In genomic region chr5:145340099-145340498, GRCh38 we compare ENCODE assay signal across 21 cellular contexts.
DNase-seq lines count a peak whose midpoint lies in the region; ATAC-seq, FAIRE-seq and TF ChIP-seq lines count a peak whose summit lies in the region.
"Had no signal": no experiment of that assay in that cellular context is flagged by ENCODE, and none has a peak within 500 bp of the region (broad histone marks: within the 10 kb centered on the region; RNA-seq: fewer than 3 reads in every experiment).

No MANE protein-coding gene starts in this region.

- H3K4ac ChIP-seq in IMR-90 (ENCODE audit: low read depth, low read length) (no peak overlapping the region), neuronal stem cell (ENCODE audit: low read length) (no peak overlapping the region)

- ATAC-seq in IMR-90 (ENCODE audit: low read depth) = no peak
- no peak for ATAC-seq in HG03469 (IDR thresholded peaks at IDR 0.05; ENCODE audit: unreplicated experiment)
- ATAC-seq in GM18502 (IDR thresholded peaks at IDR 0.05; ENCODE audit: poor library complexity, unreplicated experiment) = no peak
- ATAC-seq: GM12878 had no signal

- no peak for TF ChIP-seq CTCF in IMR-90 (conservative IDR thresholded peaks at IDR 0.05; ENCODE audit: low read depth, low read length)
- TF ChIP-seq CTCF in bronchial epithelial cell (IDR thresholded peaks at IDR 0.05; ENCODE audit: insufficient read depth, low read length, severe bottlenecking) = no peak

- H2BK5ac ChIP-seq in IMR-90 (ENCODE audit: low read depth, low read length, poor library complexity, severe bottlenecking) (no peak overlapping the region), neuronal stem cell (ENCODE audit: low read length) (no peak overlapping the region)

- no peak overlapping the region for H3K23ac ChIP-seq in IMR-90 (ENCODE audit: low read depth, low read length)
- peak overlapping the region; percentile 20 for H3K23ac ChIP-seq in neuronal stem cell (ENCODE audit: low read depth, low read length, poor library complexity)

- H2AK5ac ChIP-seq in IMR-90 (ENCODE audit: low read depth, low read length) (no peak overlapping the region), neuronal stem cell (ENCODE audit: low read depth, low read length) (no peak overlapping the region)

- H3K14ac ChIP-seq in IMR-90 (replicated peaks; ENCODE audit: low read depth, low read length) (no peak overlapping the region; the same call in 1 of the 2 replicates), neuronal stem cell (ENCODE audit: low read length) (peak overlapping the region; percentile 89)

- H3K36me3 ChIP-seq in IMR-90 (ENCODE audit: control insufficient read depth, insufficient read depth, low read length) (no peaks in the 10 kb centered on the region), bronchial epithelial cell (ENCODE audit: control insufficient read depth, insufficient read depth, low read length) (no peaks in the 10 kb centered on the region), neuronal stem cell (replicated peaks in 1 of 2; ENCODE audit: control insufficient read depth in 2 of 2, insufficient read depth in 2 of 2, low read length in 2 of 2) (no peaks in the 10 kb centered on the region)
- H3K36me3 ChIP-seq: BLaER1 treated with 17β-estradiol and CSF1 and Interleukin-3, amounts not matched to agents 10 nM and 100 nM; HAP-1 had no signal

- H2AK9ac ChIP-seq in IMR-90 (replicated peaks; ENCODE audit: low read depth, low read length, poor library complexity) = peak overlapping the region; percentile 5

- intact Hi-C loops in IMR-90 (cut with micrococcal nuclease) = loop anchor here (10.0 kb wide), 1 partner anchor 645 kb away; no protein-coding TSS in a partner anchor

- no peak overlapping the region for H3K4me3 ChIP-seq in IMR-90 (ENCODE audit: insufficient read depth, low read depth, low read length)
- no peak overlapping the region for H3K4me3 ChIP-seq in bronchial epithelial cell (ENCODE audit: low read depth, low read length)
- peak overlapping the region in 1 of 2 donors; percentile 5 for H3K4me3 ChIP-seq in neuronal stem cell (ENCODE audit: low read length in 2 of 2)
- H3K4me3 ChIP-seq: BLaER1 treated with 17β-estradiol and CSF1 and Interleukin-3, amounts not matched to agents 10 nM and 100 nM; GM12878; HAP-1 had no signal

- CTCF ChIA-PET in IMR-90 (lab: Yijun Ruan, JAX) = no interaction called here

- no peaks in the 10 kb centered on the region for H3K27me3 ChIP-seq in IMR-90 (ENCODE audit: control insufficient read depth, insufficient read depth, low read length)
- H3K27me3 ChIP-seq in bronchial epithelial cell (ENCODE audit: control insufficient read depth, insufficient read depth, low read length) = no peaks in the 10 kb centered on the region
- no peaks in the 10 kb centered on the region for H3K27me3 ChIP-seq in neuronal stem cell (ENCODE audit: control insufficient read depth in 3 of 3, insufficient read depth in 3 of 3, low read depth in 1 of 3, low read length in 3 of 3)
- H3K27me3 ChIP-seq: BLaER1 treated with 17β-estradiol and CSF1 and Interleukin-3, amounts not matched to agents 10 nM and 100 nM had no signal

- no peaks in the 10 kb centered on the region for H4K20me1 ChIP-seq in IMR-90 (ENCODE audit: insufficient read depth, low read length)
- H4K20me1 ChIP-seq: BLaER1 treated with 17β-estradiol and CSF1 and Interleukin-3, amounts not matched to agents 10 nM and 100 nM had no signal

- POLR2A ChIA-PET in IMR-90 (lab: Charles Lee; ENCODE audit: unreplicated experiment) = no interaction called here

- peak; percentile 23 for FAIRE-seq in bronchial epithelial cell (lab: Jason Lieb, UNC)
- FAIRE-seq: GM12878, GM19239, HTR-8/SVneo had no signal

- no peak overlapping the region for H3K56ac ChIP-seq in IMR-90 (ENCODE audit: extremely low read depth, insufficient read depth, low read length)

- no peak overlapping the region for H4K5ac ChIP-seq in IMR-90 (ENCODE audit: low read depth, low read length)

- H3K27ac ChIP-seq in IMR-90 (ENCODE audit: insufficient read depth, low read length) = no peak overlapping the region
- no peak overlapping the region for H3K27ac ChIP-seq in neuronal stem cell (replicated peaks; ENCODE audit: low read length)
- H3K27ac ChIP-seq: BLaER1 treated with 17β-estradiol and CSF1 and Interleukin-3, amounts not matched to agents 10 nM and 100 nM; HL-60 had no signal

- H3K79me1 ChIP-seq in IMR-90 (ENCODE audit: low read depth in 1 of 2, low read length in 2 of 2) (no peaks in the 10 kb centered on the region), neuronal stem cell (ENCODE audit: low read depth, low read length) (no peaks in the 10 kb centered on the region)

- H2BK120ac ChIP-seq in IMR-90 (ENCODE audit: low read depth, low read length) (no peak overlapping the region), neuronal stem cell (ENCODE audit: low read depth, low read length) (no peak overlapping the region)

- dilution Hi-C loops in IMR-90 (cut with HindIII; ENCODE audit: low sequenced_read_pairs, unreplicated experiment) = no loop called here

- H3K9ac ChIP-seq in IMR-90 (ENCODE audit: low read depth, low read length) = no peak overlapping the region
- H3K9ac ChIP-seq in neuronal stem cell (ENCODE audit: low read depth, low read length, poor library complexity) = no peak overlapping the region
- H3K9ac ChIP-seq: BLaER1 treated with 17β-estradiol and CSF1 and Interleukin-3, amounts not matched to agents 10 nM and 100 nM had no signal

- TF ChIP-seq RAD21 in IMR-90 (IDR thresholded peaks at IDR 0.05; ENCODE audit: low read length) = no peak

- H3K9me3 ChIP-seq in IMR-90 (ENCODE audit: control insufficient read depth, insufficient read depth, low read length) = peaks cover 2% of the 10 kb centered on the region; the same call in 1 of the 2 replicates
- peaks cover 5% of the 10 kb centered on the region in 2 donors for H3K9me3 ChIP-seq in neuronal stem cell (replicated peaks in 1 of 2; ENCODE audit: control insufficient read depth in 2 of 2, insufficient read depth in 1 of 2, low read depth in 1 of 2, low read length in 2 of 2)
- H3K9me3 ChIP-seq: HAP-1 had no signal

- no peak overlapping the region for H2BK12ac ChIP-seq in neuronal stem cell (ENCODE audit: low read length)

- no peaks in the 10 kb centered on the region for H3K9me1 ChIP-seq in IMR-90 (ENCODE audit: insufficient read depth, low read length)

- H4K8ac ChIP-seq in IMR-90 (ENCODE audit: low read depth in 2 of 2, low read length in 2 of 2) (no peak overlapping the region), neuronal stem cell (ENCODE audit: low read depth, low read length) (no peak overlapping the region)

- DNase-seq in IMR-90 = no peak
- no peak for DNase-seq in bronchial epithelial cell (ENCODE audit: low read depth)
- no peak for DNase-seq in neuronal stem cell (ENCODE audit: low spot score)
- DNase-seq in hippocampal formation (lab: John Stamatoyannopoulos, UW) = no peak
- no peak for DNase-seq in NCI-H446 treated with DMSO at 0.1 percent for 48 hours (lab: John Stamatoyannopoulos, UW)
- DNase-seq: 8988T; CD4-positive, CD25-positive, alpha-beta regulatory T cell; CD8-positive, alpha-beta memory T cell; COR-L47; DMS 273 treated with DMSO at 0.1 percent for 48 hours; DMS53; DND-41; EL had no signal

- H2BK15ac ChIP-seq in IMR-90 (ENCODE audit: low read depth, low read length) = no peak overlapping the region
- H2BK15ac ChIP-seq in neuronal stem cell (ENCODE audit: low read length) = no peak overlapping the region

- H2BK20ac ChIP-seq in IMR-90 (ENCODE audit: low read depth, low read length) = no peak overlapping the region

- in situ Hi-C loops in IMR-90 (cut with MboI; ENCODE audit: low sequenced_read_pairs) = loop anchor here (25.0 kb wide), 1 partner anchor 1128 kb away; no protein-coding TSS in a partner anchor

- TF ChIP-seq POLR2A in IMR-90 (IDR thresholded peaks at IDR 0.05; ENCODE audit: low read depth, low read length) = no peak

- no peak overlapping the region for H4K91ac ChIP-seq in IMR-90 (ENCODE audit: insufficient read depth, low read depth, low read length)
- H4K91ac ChIP-seq in neuronal stem cell (ENCODE audit: low read depth, low read length, poor library complexity) = no peak overlapping the region

- H2AFZ ChIP-seq in IMR-90 (replicated peaks; ENCODE audit: low read length, poor library complexity) (no peak overlapping the region), neuronal stem cell (ENCODE audit: low read length) (no peak overlapping the region)

- whole genome bisulfite sequencing in IMR-90 (ENCODE audit: extremely low coverage in 2 of 2, insufficient read length in 1 of 2), 2 experiments = 100% methylated on average over 2 of the region's 3 CpGs; no CpG with 5 or more reads in 1 of the 2 experiments
- WGBS in neuronal stem cell (ENCODE audit: extremely low coverage in 2 of 2, insufficient read length in 2 of 2, insufficient replicate concordance in 1 of 2), 2 donors = no CpG with 5 or more reads among the region's 3 CpGs

- H3K4me2 ChIP-seq in IMR-90 (ENCODE audit: low read depth, low read length) (no peak overlapping the region), neuronal stem cell (ENCODE audit: insufficient read depth, low read length, poor library complexity, severe bottlenecking) (no peak overlapping the region)
- H3K4me2 ChIP-seq: BLaER1 treated with 17β-estradiol and CSF1 and Interleukin-3, amounts not matched to agents 10 nM and 100 nM had no signal

- no TSS peak for BruUV-seq in IMR-90 (replicated peaks; lab: Mats Ljungman, UMichigan)

- H3K18ac ChIP-seq in IMR-90 (ENCODE audit: low read depth, low read length) (no peak overlapping the region), neuronal stem cell (ENCODE audit: low read length) (peak overlapping the region; percentile 53)

- H3K4me1 ChIP-seq in IMR-90 (ENCODE audit: control insufficient read depth, insufficient read depth, low read length) = peaks cover under 1% of the 10 kb centered on the region; the same call in 1 of the 2 replicates
- H3K4me1 ChIP-seq in neuronal stem cell (ENCODE audit: control insufficient read depth in 2 of 2, insufficient read depth in 1 of 2, low read depth in 1 of 2, low read length in 2 of 2) = no peaks in the 10 kb centered on the region
- H3K4me1 ChIP-seq: BLaER1 treated with 17β-estradiol and CSF1 and Interleukin-3, amounts not matched to agents 10 nM and 100 nM; HAP-1 had no signal

TF ChIP-seq in IMR-90, 13 proteins besides CTCF, POLR2A, EP300 and RAD21 (continues in another document):
- TF ChIP-seq SMC3 (IDR thresholded peaks at IDR 0.05; ENCODE audit: low read depth, low read length) (no peak), ELK1 (IDR thresholded peaks at IDR 0.05; ENCODE audit: borderline replicate concordance, low read depth, low read length) (no peak)
